17 cellular contexts compared by ENCODE assay signal in the genomic region with DNA sequence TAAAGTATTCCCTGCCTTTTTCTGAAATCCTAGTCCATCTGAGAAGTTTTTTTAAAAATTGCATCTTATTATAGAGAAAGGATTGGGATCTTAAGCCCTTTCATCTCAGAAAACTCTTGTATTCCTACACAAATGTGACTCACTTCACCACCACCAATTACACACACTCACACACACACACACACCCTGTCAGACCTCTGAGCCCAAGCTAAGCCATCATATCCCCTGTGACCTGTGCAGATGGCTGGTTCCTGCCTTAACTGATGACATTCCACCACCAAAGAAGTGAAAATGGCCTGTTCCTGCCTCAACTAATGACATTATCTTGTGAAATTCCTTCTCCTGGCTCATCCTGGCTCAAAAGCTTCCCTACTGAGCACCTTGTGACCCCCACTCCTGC.
"Had no signal": no experiment of that assay in that cellular context is flagged by ENCODE, and none has a peak within 500 bp of the region (broad histone marks: within the 10 kb centered on the region; RNA-seq: fewer than 3 reads in every experiment).

No MANE protein-coding gene starts in this region.

- H3K36me3 ChIP-seq: colonic mucosa, prostate gland, WERI-Rb-1 had no signal

- DNase-seq: activated CD4-positive, alpha-beta T cell treated with anti-CD3 and anti-CD28 coated beads for 48 hours; activated CD8-positive, alpha-beta T cell treated with anti-CD3 and anti-CD28 coated beads, Interleukin-2, amount 10 ng/mL, durations not matched to agents 7 days and 5 days; activated naive CD4-positive, alpha-beta T cell treated with Interleukin-2 at 50 U/mL for 16 hours; activated naive CD8-positive, alpha-beta T cell treated with anti-CD3 and anti-CD28 coated beads, Interleukin-2, amount 50 U/mL, for 24 hours; caudate nucleus; colonic mucosa; effector CD8-positive, alpha-beta T cell; glutamatergic neuron; immature natural killer cell; stimulated activated naive CD4-positive, alpha-beta T cell; substantia nigra; T-helper 9 cell had no signal

- H3K4me1 ChIP-seq: colonic mucosa, prostate gland had no signal

- H3K4me1 Mint-ChIP-seq: activated naive CD8-positive, alpha-beta T cell treated with anti-CD3 and anti-CD28 coated beads, Interleukin-2, amount 50 U/mL, for 24 hours; immature natural killer cell; nephron had no signal

- H3K4me3 ChIP-seq: colonic mucosa, prostate gland had no signal

- H3K4me3 Mint-ChIP-seq: activated CD8-positive, alpha-beta T cell treated with anti-CD3 and anti-CD28 coated beads, Interleukin-2, amount 10 ng/mL, durations not matched to agents 7 days and 5 days; activated naive CD8-positive, alpha-beta T cell treated with anti-CD3 and anti-CD28 coated beads, Interleukin-2, amount 50 U/mL, for 24 hours; activated T-helper 1 cell treated with anti-CD3 and anti-CD28 coated beads, Interleukin-12 subunit alpha, Interleukin-12 subunit beta, Interleukin-2, Interleukin-4 antibody, amounts not matched to agents 30 ng/mL and 10 ng/mL and 1 ng/mL, durations not matched to agents 14 hours and 24 hours and 36 hours; nephron; type B pancreatic cell had no signal

- H3K27me3 Mint-ChIP-seq: activated naive CD8-positive, alpha-beta T cell treated with anti-CD3 and anti-CD28 coated beads, Interleukin-2, amount 50 U/mL, for 24 hours; type B pancreatic cell had no signal

- H3K27ac Mint-ChIP-seq: activated CD8-positive, alpha-beta T cell treated with anti-CD3 and anti-CD28 coated beads, Interleukin-2, amount 10 ng/mL, durations not matched to agents 7 days and 5 days; activated naive CD8-positive, alpha-beta T cell treated with anti-CD3 and anti-CD28 coated beads, Interleukin-2, amount 50 U/mL, for 24 hours; activated T-helper 1 cell treated with anti-CD3 and anti-CD28 coated beads, Interleukin-12 subunit alpha, Interleukin-12 subunit beta, Interleukin-2, Interleukin-4 antibody, amounts not matched to agents 30 ng/mL and 10 ng/mL and 1 ng/mL, durations not matched to agents 14 hours and 24 hours and 36 hours; immature natural killer cell; nephron; type B pancreatic cell had no signal

- H3K27ac ChIP-seq: colonic mucosa, prostate gland, WERI-Rb-1 had no signal

- H3K36me3 Mint-ChIP-seq: immature natural killer cell, type B pancreatic cell had no signal

- H3K9me3 ChIP-seq: colonic mucosa, prostate gland had no signal

- H3K9me3 Mint-ChIP-seq: type B pancreatic cell had no signal
